In the genomic region with DNA sequence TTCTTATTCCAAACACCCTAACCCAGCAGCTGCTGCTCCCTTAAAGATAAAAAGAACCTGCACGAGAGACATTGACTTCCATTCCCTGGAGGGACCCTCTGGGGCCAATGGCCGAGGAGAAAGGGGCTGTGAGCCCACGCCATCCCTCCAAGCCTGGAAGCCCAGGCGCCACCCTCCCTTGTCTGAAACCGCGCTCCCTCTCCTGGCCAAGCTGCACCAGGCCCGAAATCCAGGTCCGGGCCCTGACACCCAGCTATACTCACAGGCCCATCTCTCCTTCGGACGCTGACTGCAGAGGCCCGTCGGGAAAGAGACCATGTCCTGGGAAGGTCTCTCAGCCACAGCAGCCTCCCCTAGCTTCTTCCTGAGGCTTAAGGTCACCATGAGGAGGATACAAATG, we compare ENCODE assay signal across 19 cellular contexts.
DNase-seq lines count a peak whose midpoint lies in the region; ATAC-seq and TF ChIP-seq lines count a peak whose summit lies in the region.
"Had no signal": no experiment of that assay in that cellular context is flagged by ENCODE, and none has a peak within 500 bp of the region (broad histone marks: within the 10 kb centered on the region; RNA-seq: fewer than 3 reads in every experiment).

No MANE protein-coding gene starts in this region.

- H3K4me3 Mint-ChIP-seq in H9 (no peak overlapping the region), chondrocyte (ENCODE audit: unreplicated experiment) (no peak overlapping the region), mesothelial cell of epicardium (no peak overlapping the region)
- H3K4me3 Mint-ChIP-seq: CD4-positive, CD25-positive, alpha-beta regulatory T cell; CD8-positive, alpha-beta memory T cell had no signal

- H3K79me1 ChIP-seq in H9 (ENCODE audit: insufficient read depth, low read depth, low read length, poor library complexity, severe bottlenecking) (no peaks in the 10 kb centered on the region), neuronal stem cell (ENCODE audit: low read depth, low read length) (no peaks in the 10 kb centered on the region)

- WGBS in H9 (ENCODE audit: extremely low coverage, insufficient read length, low lambda C conversion rate) = no CpG with 5 or more reads among the region's 12 CpGs
- WGBS in neuronal stem cell (ENCODE audit: extremely low coverage in 2 of 2, insufficient read length in 2 of 2, insufficient replicate concordance in 1 of 2), 2 donors = no CpG with 5 or more reads among the region's 12 CpGs

- H3K4me3 ChIP-seq in neuronal stem cell (ENCODE audit: low read length in 2 of 2) (no peak overlapping the region), upper lobe of right lung (no peak overlapping the region), uterus (no peak overlapping the region)
- H3K4me3 ChIP-seq: GM12878 had no signal

- H4K91ac ChIP-seq in H9 (ENCODE audit: insufficient read length, low read depth, low read length) (no peak overlapping the region), neuronal stem cell (ENCODE audit: low read depth, low read length, poor library complexity) (no peak overlapping the region)

- TF ChIP-seq CTCF in H9 (conservative IDR thresholded peaks at IDR 0.05) = 0 out of 3 replicates have a peak, but pooled peaks have one; percentile 18
- no peak for TF ChIP-seq CTCF in chondrocyte (IDR thresholded peaks at IDR 0.05)
- TF ChIP-seq CTCF in upper lobe of right lung (IDR thresholded peaks at IDR 0.05) = no peak
- TF ChIP-seq CTCF in uterus (IDR thresholded peaks at IDR 0.05) = no peak
- no peak for TF ChIP-seq CTCF in mesothelial cell of epicardium (IDR thresholded peaks at IDR 0.05; ENCODE audit: unreplicated experiment)

- H2AFZ ChIP-seq in H9 (ENCODE audit: low read length) (no peak overlapping the region), neuronal stem cell (ENCODE audit: low read length) (no peak overlapping the region)

- intact Hi-C loops in upper lobe of right lung (cut with DNase I) = no loop called here
- intact Hi-C loops in uterus (cut with DNase I; ENCODE audit: low total_unique reads) = no loop called here

- no peak for TF ChIP-seq POLR2A in uterus (IDR thresholded peaks at IDR 0.05)

- H3K4me1 ChIP-seq in H9 (ENCODE audit: insufficient read depth, low read length) = no peaks in the 10 kb centered on the region
- H3K4me1 ChIP-seq in neuronal stem cell (ENCODE audit: control insufficient read depth in 2 of 2, insufficient read depth in 1 of 2, low read depth in 1 of 2, low read length in 2 of 2) = peaks cover 0 to 5% of the 10 kb centered on the region in 2 donors
- H3K4me1 ChIP-seq in upper lobe of right lung = no peaks in the 10 kb centered on the region
- no peaks in the 10 kb centered on the region for H3K4me1 ChIP-seq in uterus
- H3K4me1 ChIP-seq: BE2C had no signal

- H3K4ac ChIP-seq in H9 (ENCODE audit: low read depth, low read length) (no peak overlapping the region), neuronal stem cell (ENCODE audit: low read length) (no peak overlapping the region)

- H2BK120ac ChIP-seq in H9 (ENCODE audit: low read depth, low read length, poor library complexity, severe bottlenecking) (no peak overlapping the region), neuronal stem cell (ENCODE audit: low read depth, low read length) (no peak overlapping the region)

- no peaks in the 10 kb centered on the region for H3K27me3 ChIP-seq in H9 (ENCODE audit: insufficient read depth, low read length)
- H3K27me3 ChIP-seq in neuronal stem cell (ENCODE audit: control insufficient read depth in 3 of 3, insufficient read depth in 3 of 3, low read depth in 1 of 3, low read length in 3 of 3) = no peaks in the 10 kb centered on the region
- no peaks in the 10 kb centered on the region for H3K27me3 ChIP-seq in upper lobe of right lung
- no peaks in the 10 kb centered on the region for H3K27me3 ChIP-seq in uterus
- H3K27me3 ChIP-seq: BE2C had no signal

- H3K23ac ChIP-seq in H9 (ENCODE audit: insufficient read length, low read depth, low read length) (no peak overlapping the region), neuronal stem cell (ENCODE audit: low read depth, low read length, poor library complexity) (peak overlapping the region; percentile 81)

- H2BK12ac ChIP-seq in H9 (ENCODE audit: insufficient read length, low read depth, low read length) (no peak overlapping the region), neuronal stem cell (ENCODE audit: low read length) (no peak overlapping the region)

- H2BK15ac ChIP-seq in H9 (ENCODE audit: low read depth, low read length) (no peak overlapping the region), neuronal stem cell (ENCODE audit: low read length) (no peak overlapping the region)

- H3K9me3 Mint-ChIP-seq in H9 = peaks cover 0 to 3% of the 10 kb centered on the region in 2 experiments; a peak in 1 of 5 replicates
- H3K9me3 Mint-ChIP-seq in chondrocyte (ENCODE audit: low read depth) = no peaks in the 10 kb centered on the region
- no peaks in the 10 kb centered on the region for H3K9me3 Mint-ChIP-seq in mesothelial cell of epicardium
- H3K9me3 Mint-ChIP-seq: CD8-positive, alpha-beta memory T cell had no signal

- H3K18ac ChIP-seq in H9 (ENCODE audit: insufficient read length, low read depth, low read length) = no peak overlapping the region
- no peak overlapping the region for H3K18ac ChIP-seq in neuronal stem cell (ENCODE audit: low read length)

- H3K27ac Mint-ChIP-seq in H9 = no peak overlapping the region
- H3K27ac Mint-ChIP-seq in chondrocyte (ENCODE audit: unreplicated experiment) = no peak overlapping the region
- no peak overlapping the region for H3K27ac Mint-ChIP-seq in mesothelial cell of epicardium
- H3K27ac Mint-ChIP-seq: CD4-positive, CD25-positive, alpha-beta regulatory T cell; CD8-positive, alpha-beta memory T cell had no signal

- H3K9ac ChIP-seq in H9 (ENCODE audit: extremely low read depth, insufficient read length, low read length) (no peak overlapping the region), neuronal stem cell (ENCODE audit: low read depth, low read length, poor library complexity) (no peak overlapping the region)
- H3K9ac ChIP-seq: KMS-11 had no signal

- H2BK5ac ChIP-seq in H9 (ENCODE audit: insufficient read length, low read length) (no peak overlapping the region), neuronal stem cell (ENCODE audit: low read length) (peak overlapping the region; percentile 91)

- H3K4me2 ChIP-seq in H9 (ENCODE audit: insufficient read depth, insufficient read length, low read length) (no peak overlapping the region), neuronal stem cell (ENCODE audit: insufficient read depth, low read length, poor library complexity, severe bottlenecking) (no peak overlapping the region)
- H3K4me2 ChIP-seq: KMS-11 had no signal

- DNase-seq in H9 (no peak), chondrocyte (ENCODE audit: low spot score) (peak; percentile 54), neuronal stem cell (ENCODE audit: low spot score) (no peak), upper lobe of right lung (peak; percentile 38), activated gamma-delta T cell (lab: John Stamatoyannopoulos, UW) (no peak), uterus (no peak), mesothelial cell of epicardium (ENCODE audit: low spot score in 2 of 2, unreplicated experiment in 2 of 2) (no peak)
- DNase-seq: ACHN; BE2C; C1 segment of cervical spinal cord; CD4-positive, CD25-positive, alpha-beta regulatory T cell; CD8-positive, alpha-beta memory T cell; COR-L47; DMS 273 treated with DMSO at 0.1 percent for 48 hours; DMS53; DND-41; EL had no signal

- H4K8ac ChIP-seq in H9 (replicated peaks; ENCODE audit: insufficient read length, low read depth, low read length) (no peak overlapping the region), neuronal stem cell (ENCODE audit: low read depth, low read length) (no peak overlapping the region)

- H3K36me3 ChIP-seq in neuronal stem cell (replicated peaks in 1 of 2; ENCODE audit: control insufficient read depth in 2 of 2, insufficient read depth in 2 of 2, low read length in 2 of 2) (no peaks in the 10 kb centered on the region), upper lobe of right lung (no peaks in the 10 kb centered on the region), uterus (no peaks in the 10 kb centered on the region)
- H3K36me3 ChIP-seq: BE2C had no signal

- no peaks in the 10 kb centered on the region for H3K79me2 ChIP-seq in H9 (ENCODE audit: insufficient read depth, low read length)

- H3K9me3 ChIP-seq in H9 (ENCODE audit: control insufficient read depth, low read depth, low read length) (no peaks in the 10 kb centered on the region), neuronal stem cell (replicated peaks in 1 of 2; ENCODE audit: control insufficient read depth in 2 of 2, insufficient read depth in 1 of 2, low read depth in 1 of 2, low read length in 2 of 2) (peaks cover 0 to 2% of the 10 kb centered on the region in 2 donors), upper lobe of right lung (no peaks in the 10 kb centered on the region), uterus (no peaks in the 10 kb centered on the region)
- H3K9me3 ChIP-seq: BE2C had no signal

- H3K23me2 ChIP-seq in H9 (ENCODE audit: insufficient read length, low read depth, low read length, poor library complexity, severe bottlenecking) = no peaks in the 10 kb centered on the region

- H2AK5ac ChIP-seq in H9 (ENCODE audit: insufficient read length, low read length) = no peak overlapping the region
- peak overlapping the region; percentile 58 for H2AK5ac ChIP-seq in neuronal stem cell (ENCODE audit: low read depth, low read length)

- H3T11ph ChIP-seq in H9 (ENCODE audit: low read length) = no peak overlapping the region

- H3K27ac ChIP-seq in H9 (ENCODE audit: insufficient read length, low read depth, low read length) (no peak overlapping the region), neuronal stem cell (replicated peaks; ENCODE audit: low read length) (no peak overlapping the region), upper lobe of right lung (no peak overlapping the region), uterus (no peak overlapping the region)
- H3K27ac ChIP-seq: KMS-11 had no signal

- H4K5ac ChIP-seq in H9 (ENCODE audit: insufficient read length, low read depth, low read length) = no peak overlapping the region

- H3K4me1 Mint-ChIP-seq in H9 (peaks cover 11 to 21% of the 10 kb centered on the region in 2 experiments), chondrocyte (ENCODE audit: low read depth) (no peaks in the 10 kb centered on the region), mesothelial cell of epicardium (no peaks in the 10 kb centered on the region)
- H3K4me1 Mint-ChIP-seq: CD4-positive, CD25-positive, alpha-beta regulatory T cell; CD8-positive, alpha-beta memory T cell had no signal

- peaks cover 25% of the 10 kb centered on the region for H3K27me3 Mint-ChIP-seq in H9 (ENCODE audit: low read depth)
- peaks cover 31% of the 10 kb centered on the region for H3K27me3 Mint-ChIP-seq in chondrocyte (ENCODE audit: low read depth)
- peaks cover 23% of the 10 kb centered on the region for H3K27me3 Mint-ChIP-seq in mesothelial cell of epicardium (ENCODE audit: low read depth)
- H3K27me3 Mint-ChIP-seq: CD4-positive, CD25-positive, alpha-beta regulatory T cell had no signal

- H3K36me3 Mint-ChIP-seq in H9 (ENCODE audit: insufficient read depth in 1 of 3, low read depth in 3 of 3) (no peaks in the 10 kb centered on the region; a peak in 1 of 7 replicates), chondrocyte (ENCODE audit: low read depth) (no peaks in the 10 kb centered on the region), mesothelial cell of epicardium (no peaks in the 10 kb centered on the region)
- H3K36me3 Mint-ChIP-seq: CD4-positive, CD25-positive, alpha-beta regulatory T cell; CD8-positive, alpha-beta memory T cell had no signal

- H2BK20ac ChIP-seq in H9 (ENCODE audit: low read depth, low read length, poor library complexity, severe bottlenecking) = no peak overlapping the region

- H3K14ac ChIP-seq in H9 (ENCODE audit: insufficient read depth, low read length) (no peak overlapping the region), neuronal stem cell (ENCODE audit: low read length) (no peak overlapping the region)

- H3K56ac ChIP-seq in H9 (ENCODE audit: insufficient read length, low read depth, low read length) = no peak overlapping the region

- ATAC-seq in upper lobe of right lung = no peak
- ATAC-seq: GM12878 had no signal

- no peaks in the 10 kb centered on the region for H4K20me1 ChIP-seq in H9 (ENCODE audit: control insufficient read depth, insufficient read depth, insufficient read length)

Comparison
In these comparisons a context has a peak if more than half of its experiments do, and no peak if none do; other contexts are left out.
1. DNase-seq: peak in chondrocyte (single experiment) and upper lobe of right lung (single experiment); none in H9 (single experiment), neuronal stem cell (single experiment), activated gamma-delta T cell (single experiment), uterus (0 of 2) and mesothelial cell of epicardium (0 of 2).